In the genomic region with DNA sequence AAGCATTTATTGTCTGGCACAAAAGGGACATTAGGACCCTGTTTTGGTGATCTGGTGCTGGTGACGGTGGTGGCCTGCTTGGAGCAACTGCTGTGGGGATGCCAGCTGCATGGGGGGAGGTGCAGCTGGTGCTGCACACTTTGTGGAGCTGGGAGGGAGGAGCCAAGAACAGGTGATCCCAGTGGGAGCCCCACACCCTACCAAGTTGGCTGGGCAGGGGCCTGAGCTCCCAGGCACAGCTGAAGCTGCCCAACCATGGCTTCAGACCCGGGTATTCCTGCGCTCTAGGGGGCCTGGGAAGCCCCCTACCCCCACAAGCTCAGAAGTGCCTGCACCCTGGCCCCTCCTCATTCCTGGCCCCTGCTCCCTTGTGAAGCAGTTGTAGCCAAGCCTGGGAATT, we compare ENCODE assay signal across 20 cellular contexts.
DNase-seq lines count a peak whose midpoint lies in the region; ATAC-seq, FAIRE-seq and TF ChIP-seq lines count a peak whose summit lies in the region.
"Had no signal": no experiment of that assay in that cellular context is flagged by ENCODE, and none has a peak within 500 bp of the region (broad histone marks: within the 10 kb centered on the region; RNA-seq: fewer than 3 reads in every experiment).

No MANE protein-coding gene starts in this region.

- H3K36me3 ChIP-seq in kidney (ENCODE audit: control insufficient read depth in 1 of 2, insufficient read depth in 2 of 2, low read length in 2 of 2), result no peaks in the 10 kb centered on the region
- H3K36me3 ChIP-seq in naive thymus-derived CD4-positive, alpha-beta T cell (ENCODE audit: control insufficient read depth in 2 of 3, insufficient read depth in 3 of 3, low read length in 3 of 3), result no peaks in the 10 kb centered on the region
- H3K36me3 ChIP-seq: BE2C, HAP-1 had no signal

- peaks cover 0 to 2% of the 10 kb centered on the region in 2 donors for H3K9me3 ChIP-seq in kidney (ENCODE audit: control insufficient read depth in 1 of 2, low read length in 2 of 2)
- peaks cover 0 to 8% (median 0%) of the 10 kb centered on the region in 3 experiments for H3K9me3 ChIP-seq in naive thymus-derived CD4-positive, alpha-beta T cell (ENCODE audit: control insufficient read depth in 2 of 3, low read length in 3 of 3)
- H3K9me3 ChIP-seq: BE2C, HAP-1 had no signal

- intact Hi-C loops in kidney (cut with DNase I) (no loop called here), posterior vena cava (cut with DNase I) (no loop called here)
- intact Hi-C loops in naive thymus-derived CD4-positive, alpha-beta T cell (cut with micrococcal nuclease), result no loop called here

- DNase-seq in WTC11 (ENCODE audit: low spot score) (no peak), kidney (peak; percentile 43), posterior vena cava (ENCODE audit: low spot score) (peak; percentile 47)
- no peak for DNase-seq in naive thymus-derived CD4-positive, alpha-beta T cell
- DNase-seq in activated CD4-positive, alpha-beta T cell treated with anti-CD3 and anti-CD28 coated beads, Interleukin-2, amount 50 U/mL, for 1 hour, result no peak
- DNase-seq: ACHN; BE2C; C1 segment of cervical spinal cord; CD4-positive, CD25-positive, alpha-beta regulatory T cell; CD8-positive, alpha-beta memory T cell; COR-L47; DMS 273 treated with DMSO at 0.1 percent for 48 hours; DND-41; EL; GM23248 had no signal

- no peak overlapping the region for H3K9ac ChIP-seq in kidney (ENCODE audit: low read length in 2 of 2)
- H3K9ac ChIP-seq: GM23248 had no signal

- peak; percentile 46 for ATAC-seq in WTC11
- ATAC-seq in naive thymus-derived CD4-positive, alpha-beta T cell, result no peak
- ATAC-seq in GM21786 (IDR thresholded peaks at IDR 0.05; ENCODE audit: unreplicated experiment), result no peak
- ATAC-seq: GM12878 had no signal

- no peak for FAIRE-seq in kidney (lab: Jason Lieb, UNC)
- FAIRE-seq: A204.1, GM12878 had no signal

- H3K4me1 ChIP-seq in kidney (ENCODE audit: control insufficient read depth in 1 of 2, insufficient read depth in 1 of 2, low read depth in 1 of 2, low read length in 2 of 2), result no peaks in the 10 kb centered on the region
- no peaks in the 10 kb centered on the region for H3K4me1 ChIP-seq in naive thymus-derived CD4-positive, alpha-beta T cell (ENCODE audit: control insufficient read depth in 2 of 2, insufficient read depth in 2 of 2, low read length in 2 of 2)
- H3K4me1 ChIP-seq: BE2C, HAP-1 had no signal

- H3K4me3 Mint-ChIP-seq in WTC11, result no peak overlapping the region
- H3K4me3 Mint-ChIP-seq in naive thymus-derived CD4-positive, alpha-beta T cell, result no peak overlapping the region
- H3K4me3 Mint-ChIP-seq: CD4-positive, CD25-positive, alpha-beta regulatory T cell; CD8-positive, alpha-beta memory T cell had no signal

- no peaks in the 10 kb centered on the region for H3K36me3 Mint-ChIP-seq in WTC11
- no peaks in the 10 kb centered on the region for H3K36me3 Mint-ChIP-seq in naive thymus-derived CD4-positive, alpha-beta T cell
- H3K36me3 Mint-ChIP-seq: CD4-positive, CD25-positive, alpha-beta regulatory T cell; CD8-positive, alpha-beta memory T cell had no signal

- no peaks in the 10 kb centered on the region for H3K27me3 ChIP-seq in naive thymus-derived CD4-positive, alpha-beta T cell (ENCODE audit: control insufficient read depth in 2 of 2, insufficient read depth in 2 of 2, low read length in 2 of 2)
- H3K27me3 ChIP-seq: BE2C had no signal

- H3K4me3 ChIP-seq in kidney (ENCODE audit: low read length in 2 of 2), result no peak overlapping the region
- no peak overlapping the region for H3K4me3 ChIP-seq in naive thymus-derived CD4-positive, alpha-beta T cell (ENCODE audit: low read length)
- H3K4me3 ChIP-seq: GM12878, GM23248, HAP-1 had no signal

- POLR2A ChIA-PET in WTC11 (lab: Charles Lee), result no interaction called here
- POLR2A ChIA-PET in naive thymus-derived CD4-positive, alpha-beta T cell (lab: Charles Lee), result no interaction called here

- CTCF ChIA-PET in WTC11 (lab: Charles Lee), result no interaction called here
- CTCF ChIA-PET in naive thymus-derived CD4-positive, alpha-beta T cell (lab: Charles Lee), result no interaction called here

- no peaks in the 10 kb centered on the region for H3K27me3 Mint-ChIP-seq in WTC11 (ENCODE audit: low read depth)
- no peaks in the 10 kb centered on the region for H3K27me3 Mint-ChIP-seq in naive thymus-derived CD4-positive, alpha-beta T cell
- H3K27me3 Mint-ChIP-seq: CD4-positive, CD25-positive, alpha-beta regulatory T cell; CD8-positive, alpha-beta memory T cell had no signal

- H3K4me1 Mint-ChIP-seq in WTC11, result 0 out of 2 replicates have a peak, but pooled peaks cover 3% of the 10 kb centered on the region
- no peaks in the 10 kb centered on the region for H3K4me1 Mint-ChIP-seq in naive thymus-derived CD4-positive, alpha-beta T cell
- H3K4me1 Mint-ChIP-seq: CD4-positive, CD25-positive, alpha-beta regulatory T cell; CD8-positive, alpha-beta memory T cell had no signal

- no peaks in the 10 kb centered on the region for H3K9me3 Mint-ChIP-seq in WTC11
- peaks cover 2 to 16% (median 9%) of the 10 kb centered on the region in 11 donors for H3K9me3 Mint-ChIP-seq in naive thymus-derived CD4-positive, alpha-beta T cell

- no peak overlapping the region for H3K27ac ChIP-seq in kidney (ENCODE audit: low read depth in 2 of 2, low read length in 2 of 2)
- no peak overlapping the region for H3K27ac ChIP-seq in naive thymus-derived CD4-positive, alpha-beta T cell (ENCODE audit: low read depth, low read length)
- H3K27ac ChIP-seq: GM23248, HL-60 had no signal

- TF ChIP-seq CTCF in WTC11 (IDR thresholded peaks at IDR 0.05), result no peak
- no peak for TF ChIP-seq CTCF in kidney (IDR thresholded peaks at IDR 0.05; ENCODE audit: borderline replicate concordance, extremely low read depth, insufficient read depth)

- H3K27ac Mint-ChIP-seq in WTC11, result no peak overlapping the region
- no peak overlapping the region for H3K27ac Mint-ChIP-seq in naive thymus-derived CD4-positive, alpha-beta T cell
- H3K27ac Mint-ChIP-seq: CD4-positive, CD25-positive, alpha-beta regulatory T cell; CD8-positive, alpha-beta memory T cell had no signal

TF ChIP-seq in WTC11, 78 proteins besides CTCF, POLR2A, EP300 and RAD21:
- TF ChIP-seq NFE2L1 (CRISPR knock-in tag; IDR thresholded peaks at IDR 0.05) (no peak), GRHL2 (CRISPR knock-in tag; IDR thresholded peaks at IDR 0.05; ENCODE audit: insufficient replicate concordance, severe bottlenecking) (no peak), ELF4 (CRISPR knock-in tag; IDR thresholded peaks at IDR 0.05; ENCODE audit: low read depth) (no peak), TEAD4 (CRISPR knock-in tag; IDR thresholded peaks at IDR 0.05) (no peak), NFATC4 (CRISPR knock-in tag; IDR thresholded peaks at IDR 0.05) (no peak), NFYB (CRISPR knock-in tag; conservative IDR thresholded peaks at IDR 0.05; ENCODE audit: low read depth) (no peak), PRRX2 (CRISPR knock-in tag; IDR thresholded peaks at IDR 0.05) (no peak), ZNF671 (CRISPR knock-in tag; IDR thresholded peaks at IDR 0.05) (no peak), FOXJ3 (CRISPR knock-in tag; IDR thresholded peaks at IDR 0.05; ENCODE audit: borderline replicate concordance) (no peak)
- TF ChIP-seq, protein P1, sequence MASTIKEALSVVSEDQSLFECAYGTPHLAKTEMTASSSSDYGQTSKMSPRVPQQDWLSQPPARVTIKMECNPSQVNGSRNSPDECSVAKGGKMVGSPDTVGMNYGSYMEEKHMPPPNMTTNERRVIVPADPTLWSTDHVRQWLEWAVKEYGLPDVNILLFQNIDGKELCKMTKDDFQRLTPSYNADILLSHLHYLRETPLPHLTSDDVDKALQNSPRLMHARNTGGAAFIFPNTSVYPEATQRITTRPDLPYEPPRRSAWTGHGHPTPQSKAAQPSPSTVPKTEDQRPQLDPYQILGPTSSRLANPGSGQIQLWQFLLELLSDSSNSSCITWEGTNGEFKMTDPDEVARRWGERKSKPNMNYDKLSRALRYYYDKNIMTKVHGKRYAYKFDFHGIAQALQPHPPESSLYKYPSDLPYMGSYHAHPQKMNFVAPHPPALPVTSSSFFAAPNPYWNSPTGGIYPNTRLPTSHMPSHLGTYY (CRISPR knock-in tag; IDR thresholded peaks at IDR 0.05), result no peak
- TF ChIP-seq, protein P2, sequence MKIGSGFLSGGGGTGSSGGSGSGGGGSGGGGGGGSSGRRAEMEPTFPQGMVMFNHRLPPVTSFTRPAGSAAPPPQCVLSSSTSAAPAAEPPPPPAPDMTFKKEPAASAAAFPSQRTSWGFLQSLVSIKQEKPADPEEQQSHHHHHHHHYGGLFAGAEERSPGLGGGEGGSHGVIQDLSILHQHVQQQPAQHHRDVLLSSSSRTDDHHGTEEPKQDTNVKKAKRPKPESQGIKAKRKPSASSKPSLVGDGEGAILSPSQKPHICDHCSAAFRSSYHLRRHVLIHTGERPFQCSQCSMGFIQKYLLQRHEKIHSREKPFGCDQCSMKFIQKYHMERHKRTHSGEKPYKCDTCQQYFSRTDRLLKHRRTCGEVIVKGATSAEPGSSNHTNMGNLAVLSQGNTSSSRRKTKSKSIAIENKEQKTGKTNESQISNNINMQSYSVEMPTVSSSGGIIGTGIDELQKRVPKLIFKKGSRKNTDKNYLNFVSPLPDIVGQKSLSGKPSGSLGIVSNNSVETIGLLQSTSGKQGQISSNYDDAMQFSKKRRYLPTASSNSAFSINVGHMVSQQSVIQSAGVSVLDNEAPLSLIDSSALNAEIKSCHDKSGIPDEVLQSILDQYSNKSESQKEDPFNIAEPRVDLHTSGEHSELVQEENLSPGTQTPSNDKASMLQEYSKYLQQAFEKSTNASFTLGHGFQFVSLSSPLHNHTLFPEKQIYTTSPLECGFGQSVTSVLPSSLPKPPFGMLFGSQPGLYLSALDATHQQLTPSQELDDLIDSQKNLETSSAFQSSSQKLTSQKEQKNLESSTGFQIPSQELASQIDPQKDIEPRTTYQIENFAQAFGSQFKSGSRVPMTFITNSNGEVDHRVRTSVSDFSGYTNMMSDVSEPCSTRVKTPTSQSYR (CRISPR knock-in tag; IDR thresholded peaks at IDR 0.05), result no peak
- TF ChIP-seq, protein P3, sequence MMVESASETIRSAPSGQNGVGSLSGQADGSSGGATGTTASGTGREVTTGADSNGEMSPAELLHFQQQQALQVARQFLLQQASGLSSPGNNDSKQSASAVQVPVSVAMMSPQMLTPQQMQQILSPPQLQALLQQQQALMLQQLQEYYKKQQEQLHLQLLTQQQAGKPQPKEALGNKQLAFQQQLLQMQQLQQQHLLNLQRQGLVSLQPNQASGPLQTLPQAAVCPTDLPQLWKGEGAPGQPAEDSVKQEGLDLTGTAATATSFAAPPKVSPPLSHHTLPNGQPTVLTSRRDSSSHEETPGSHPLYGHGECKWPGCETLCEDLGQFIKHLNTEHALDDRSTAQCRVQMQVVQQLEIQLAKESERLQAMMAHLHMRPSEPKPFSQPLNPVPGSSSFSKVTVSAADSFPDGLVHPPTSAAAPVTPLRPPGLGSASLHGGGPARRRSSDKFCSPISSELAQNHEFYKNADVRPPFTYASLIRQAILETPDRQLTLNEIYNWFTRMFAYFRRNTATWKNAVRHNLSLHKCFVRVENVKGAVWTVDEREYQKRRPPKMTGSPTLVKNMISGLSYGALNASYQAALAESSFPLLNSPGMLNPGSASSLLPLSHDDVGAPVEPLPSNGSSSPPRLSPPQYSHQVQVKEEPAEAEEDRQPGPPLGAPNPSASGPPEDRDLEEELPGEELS (CRISPR knock-in tag; IDR thresholded peaks at IDR 0.05), result no peak

Comparison
In these comparisons a context has a peak if more than half of its experiments do, and no peak if none do; other contexts are left out.
1. DNase-seq: peak in kidney (single experiment) and posterior vena cava (single experiment); none in WTC11 (single experiment), naive thymus-derived CD4-positive, alpha-beta T cell (0 of 9) and activated CD4-positive, alpha-beta T cell treated with anti-CD3 and anti-CD28 coated beads, Interleukin-2, amount 50 U/mL, for 1 hour (single experiment).